8 cellular contexts compared by ENCODE assay signal in genomic region chr19:40365613-40366401, GRCh38. TPM values are rescaled to one million over a fixed set of nuclear protein-coding genes. Genes with fewer than 3 reads are reported as not detected.
DNase-seq lines count a peak whose midpoint lies in the region; ATAC-seq, FAIRE-seq and TF ChIP-seq lines count a peak whose summit lies in the region.

No MANE protein-coding gene starts in this region.

- no peak for TF ChIP-seq CTCF in heart right ventricle (IDR thresholded peaks at IDR 0.05)
- no peak for TF ChIP-seq CTCF in uterus (IDR thresholded peaks at IDR 0.05)

- no peak overlapping the region for H3K27ac Mint-ChIP-seq in activated naive CD8-positive, alpha-beta T cell treated with anti-CD3 and anti-CD28 coated beads, Interleukin-2, amount 50 U/mL, for 24 hours

- DNase-seq in GM12892 (ENCODE audit: insufficient read length) (peak; percentile 94), NOMO-1 treated with dmso at 0.1 percent for 144 hours (lab: John Stamatoyannopoulos, UW; ENCODE audit: unreplicated experiment) (peak; percentile 56), heart right ventricle (peak; percentile 51 to 72), pons (ENCODE audit: low spot score) (peak; percentile 36), uterus (peak; percentile 66 to 74), RCC 7860 (ENCODE audit: low spot score) (no peak), NCI-H1694 (lab: John Stamatoyannopoulos, UW) (no peak)
- peak; percentile 71 for DNase-seq in activated naive CD8-positive, alpha-beta T cell treated with anti-CD3 and anti-CD28 coated beads, Interleukin-2, amount 50 U/mL, for 24 hours

- H3K4me3 ChIP-seq in heart right ventricle (peak overlapping the region in 8 of 10 donors; percentile 11 to 49 (median 44)), uterus (peak overlapping the region; percentile 23 to 33)

- WGBS in heart right ventricle, 2 donors, result 26 to 38% methylated on average over 28 of the region's 28 CpGs

- H3K27me3 ChIP-seq in heart right ventricle (no peaks in the 10 kb centered on the region), uterus (no peaks in the 10 kb centered on the region)

- intact Hi-C loops in heart right ventricle (cut with DNase I), result no loop called here
- intact Hi-C loops in uterus (cut with DNase I; ENCODE audit: low total_unique reads), result no loop called here

- H3K27ac ChIP-seq in heart right ventricle (peak overlapping the region in 1 of 10 donors; percentile 78), uterus (peak overlapping the region in 1 of 2 donors; percentile 26)

- H3K36me3 Mint-ChIP-seq in activated naive CD8-positive, alpha-beta T cell treated with anti-CD3 and anti-CD28 coated beads, Interleukin-2, amount 50 U/mL, for 24 hours (ENCODE audit: low read depth), result peaks cover 2% of the 10 kb centered on the region

- H3K9me3 ChIP-seq in heart right ventricle, result no peaks in the 10 kb centered on the region
- H3K9me3 ChIP-seq in uterus, result no peaks in the 10 kb centered on the region

- TF ChIP-seq POLR2A in GM12892 (IDR thresholded peaks at IDR 0.05; ENCODE audit: low read depth, low read length) (peak; percentile 27; the same call in 1 of the 2 replicates), uterus (IDR thresholded peaks at IDR 0.05) (peak in 1 of 2 donors; percentile 46)

- peaks cover 0 to 54% (median 2%) of the 10 kb centered on the region in 9 donors for H3K4me1 ChIP-seq in heart right ventricle
- no peaks in the 10 kb centered on the region for H3K4me1 ChIP-seq in uterus

- peak; percentile 44 for ATAC-seq in activated naive CD8-positive, alpha-beta T cell treated with anti-CD3 and anti-CD28 coated beads, Interleukin-2, amount 50 U/mL, for 24 hours
- peak; percentile 74 to 92 (median 86) for ATAC-seq in heart right ventricle

- no peaks in the 10 kb centered on the region for H3K27me3 Mint-ChIP-seq in activated naive CD8-positive, alpha-beta T cell treated with anti-CD3 and anti-CD28 coated beads, Interleukin-2, amount 50 U/mL, for 24 hours

- H3K4me1 Mint-ChIP-seq in activated naive CD8-positive, alpha-beta T cell treated with anti-CD3 and anti-CD28 coated beads, Interleukin-2, amount 50 U/mL, for 24 hours, result peaks cover 13% of the 10 kb centered on the region

- peak overlapping the region; percentile 39 for H3K4me3 Mint-ChIP-seq in activated naive CD8-positive, alpha-beta T cell treated with anti-CD3 and anti-CD28 coated beads, Interleukin-2, amount 50 U/mL, for 24 hours

- H3K9me3 Mint-ChIP-seq in activated naive CD8-positive, alpha-beta T cell treated with anti-CD3 and anti-CD28 coated beads, Interleukin-2, amount 50 U/mL, for 24 hours, result no peaks in the 10 kb centered on the region

- FAIRE-seq in GM12892 (lab: Jason Lieb, UNC), result peak; percentile 27
- no peak for FAIRE-seq in RCC 7860 (lab: Jason Lieb, UNC)

- H3K36me3 ChIP-seq in heart right ventricle, result peaks cover 0 to 49% (median 10%) of the 10 kb centered on the region in 9 donors
- no peaks in the 10 kb centered on the region for H3K36me3 ChIP-seq in uterus

RNA-seq across cellular contexts. Expression of gene PLD3, which starts 17.3 kb away (rescaled TPM):
- polyA plus RNA-seq in GM12892 (2012; ENCODE audit: missing spikeins), result 42.7 TPM
- total RNA-seq in heart right ventricle (100 to 1,000 TPM; 136 to 238 (median 181) TPM), uterus (100 to 1,000 TPM; 108 to 372 (median 158) TPM)
- polyA plus RNA-seq in heart right ventricle, result 100 to 1,000 TPM; 116 to 148 TPM

RNA-seq across cellular contexts. Expression of gene C19orf47, which starts 17.6 kb away (rescaled TPM):
- polyA plus RNA-seq in GM12892 (2012; ENCODE audit: missing spikeins), result 13.0 TPM
- 100 to 1,000 TPM; 138 to 227 (median 145) TPM for total RNA-seq in heart right ventricle
- 100 to 1,000 TPM; 234 to 347 TPM for polyA plus RNA-seq in heart right ventricle
- 10 to 100 TPM in 2 of 4 donors, 1 to 10 TPM in 2; 7.1 to 21.2 (median 13.3) TPM for total RNA-seq in uterus

RNA-seq across cellular contexts. Expression of gene HIPK4, which starts 24.2 kb away (rescaled TPM):
- not detected for polyA plus RNA-seq in GM12892 (2012; ENCODE audit: missing spikeins)
- under 1 TPM in 2 of 10 donors, not detected in 8; 0.10 to 0.15 TPM for total RNA-seq in heart right ventricle
- under 1 TPM in 1 of 2 donors, not detected in 1; 0.09 TPM for polyA plus RNA-seq in heart right ventricle
- total RNA-seq in uterus, result under 1 TPM in 2 of 4 donors, not detected in 2; 0.40 to 0.48 TPM

RNA-seq across cellular contexts. Expression of gene PRX, which starts 47.4 kb away (rescaled TPM):
- 0.74 TPM for polyA plus RNA-seq in GM12892 (2012; ENCODE audit: missing spikeins)
- total RNA-seq in heart right ventricle (1 to 10 TPM; 1.7 to 3.8 (median 2.7) TPM), uterus (1 to 10 TPM; 3.3 to 7.5 (median 4.8) TPM)
- 1 to 10 TPM; 2.4 to 2.7 TPM for polyA plus RNA-seq in heart right ventricle

RNA-seq across cellular contexts. Expression of gene SERTAD1, which starts 60.0 kb away (rescaled TPM):
- 3.2 TPM for polyA plus RNA-seq in GM12892 (2012; ENCODE audit: missing spikeins)
- total RNA-seq in heart right ventricle (10 to 100 TPM in 3 of 10 donors, 1 to 10 TPM in 7; 6.3 to 16.8 (median 8.4) TPM), uterus (10 to 100 TPM in 3 of 4 donors, 1 to 10 TPM in 1; 3.1 to 18.4 (median 15.8) TPM)
- 10 to 100 TPM; 13.4 to 35.8 TPM for polyA plus RNA-seq in heart right ventricle

Comparison
In these comparisons a context has a peak if more than half of its experiments do, and no peak if none do; other contexts are left out.
1. DNase-seq: peak in GM12892 (single experiment), NOMO-1 treated with dmso at 0.1 percent for 144 hours (single experiment), activated naive CD8-positive, alpha-beta T cell treated with anti-CD3 and anti-CD28 coated beads, Interleukin-2, amount 50 U/mL, for 24 hours (single experiment), heart right ventricle (2 of 2), pons (single experiment) and uterus (2 of 2); none in RCC 7860 (single experiment) and NCI-H1694 (single experiment).
2. RNA of gene C19orf47, which starts 17.6 kb away (total RNA-seq): 138 to 227 TPM in heart right ventricle; 7.1 to 21.2 TPM in uterus; every median in the first group is over 4 times any median in the second.